Comparison of ENCODE assay signal across 8 cellular contexts in the genomic region with DNA sequence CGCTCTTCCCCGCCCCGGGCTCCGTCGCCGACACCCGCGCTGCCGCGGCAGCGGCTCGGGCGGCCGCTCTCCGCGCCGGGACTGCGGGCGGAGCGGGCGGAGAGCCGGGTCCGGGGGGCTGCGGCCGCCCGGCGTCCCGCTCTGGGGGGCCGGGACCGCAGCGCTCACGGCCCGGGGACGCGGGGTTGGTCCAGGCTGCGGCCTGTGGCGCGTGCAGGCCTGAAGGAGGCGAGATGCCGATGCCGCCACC. TPM values are rescaled to one million over a fixed set of nuclear protein-coding genes. Genes with fewer than 3 reads are reported as not detected.
DNase-seq lines count a peak whose midpoint lies in the region; ATAC-seq and TF ChIP-seq lines count a peak whose summit lies in the region.

No MANE protein-coding gene starts in this region.

- H3K36me3 ChIP-seq in BLaER1 (peaks cover 22% of the 10 kb centered on the region), MG63 (peaks cover 7% of the 10 kb centered on the region), neuron (ENCODE audit: insufficient read depth, low read length) (no peaks in the 10 kb centered on the region)

- H3K4me3 ChIP-seq in BLaER1 = peak overlapping the region; percentile 96
- peak overlapping the region; percentile 59 for H3K4me3 ChIP-seq in MG63
- H3K4me3 ChIP-seq in neuron (ENCODE audit: low read length) = peak overlapping the region; percentile 64

- no peak overlapping the region for H3K4me3 Mint-ChIP-seq in activated CD8-positive, alpha-beta T cell treated with anti-CD3 and anti-CD28 coated beads for 36 hours

- H2AFZ ChIP-seq in neuron (ENCODE audit: low read depth, low read length) = peak overlapping the region; percentile 92

- H3K9ac ChIP-seq in BLaER1 = peak overlapping the region; percentile 98

- H3K4me1 Mint-ChIP-seq in activated CD8-positive, alpha-beta T cell treated with anti-CD3 and anti-CD28 coated beads for 36 hours (ENCODE audit: low read depth) = peaks cover 59% of the 10 kb centered on the region

- H3K27ac ChIP-seq in BLaER1 = peak overlapping the region; percentile 100
- peak overlapping the region; percentile 71 for H3K27ac ChIP-seq in epithelial cell of prostate

- no peaks in the 10 kb centered on the region for H3K9me3 Mint-ChIP-seq in activated CD8-positive, alpha-beta T cell treated with anti-CD3 and anti-CD28 coated beads for 36 hours

- no peak for TF ChIP-seq CTCF in activated CD8-positive, alpha-beta T cell treated with anti-CD3 and anti-CD28 coated beads for 36 hours (IDR thresholded peaks at IDR 0.05)

- intact Hi-C loops in activated CD8-positive, alpha-beta T cell treated with anti-CD3 and anti-CD28 coated beads for 36 hours (cut with micrococcal nuclease) = no loop called here

- peaks cover 22% of the 10 kb centered on the region; the same call in 1 of the 2 replicates for H4K20me1 ChIP-seq in BLaER1

- no peaks in the 10 kb centered on the region for H3K27me3 Mint-ChIP-seq in activated CD8-positive, alpha-beta T cell treated with anti-CD3 and anti-CD28 coated beads for 36 hours

- H3K27me3 ChIP-seq in BLaER1 (no peaks in the 10 kb centered on the region), MG63 (no peaks in the 10 kb centered on the region), neuron (ENCODE audit: insufficient read depth, low read length) (no peaks in the 10 kb centered on the region)

- CTCF ChIA-PET in activated CD8-positive, alpha-beta T cell treated with anti-CD3 and anti-CD28 coated beads for 36 hours (lab: Charles Lee) = interaction anchor here (0.8 to 1.4 kb wide), 2 partner anchors 24 to 83 kb away, joined by 3 read pairs; no protein-coding TSS in a partner anchor

- H3K4me1 ChIP-seq in BLaER1 (peaks cover 57% of the 10 kb centered on the region), neuron (ENCODE audit: insufficient read depth, low read length) (peaks cover 17% of the 10 kb centered on the region)

- H3K9me3 ChIP-seq in BLaER1 (no peaks in the 10 kb centered on the region), MG63 (no peaks in the 10 kb centered on the region), neuron (ENCODE audit: low read length) (no peaks in the 10 kb centered on the region)

- POLR2A ChIA-PET in activated CD8-positive, alpha-beta T cell treated with anti-CD3 and anti-CD28 coated beads for 36 hours (lab: Charles Lee) = interaction anchor here (0.7 to 1.1 kb wide), 3 partner anchors 38 to 165 kb away, joined by 3 read pairs; partner anchors contain the start of gene HMGB2

- H3K36me3 Mint-ChIP-seq in activated CD8-positive, alpha-beta T cell treated with anti-CD3 and anti-CD28 coated beads for 36 hours (ENCODE audit: low read depth) = peaks cover 2% of the 10 kb centered on the region

- DNase-seq in MG63 (no peak), epithelial cell of prostate (ENCODE audit: low read depth, low spot score) (no peak), MV-4-11 (lab: John Stamatoyannopoulos, UW) (no peak)
- no peak for DNase-seq in activated CD4-positive, alpha-beta T cell treated with anti-CD3 and anti-CD28 coated beads, Interleukin-2, amount 50 U/mL, for 48 hours
- DNase-seq in activated CD8-positive, alpha-beta T cell treated with anti-CD3 and anti-CD28 coated beads for 36 hours = no peak

- no peak overlapping the region for H3K27ac Mint-ChIP-seq in activated CD8-positive, alpha-beta T cell treated with anti-CD3 and anti-CD28 coated beads for 36 hours

- no peak for ATAC-seq in activated CD8-positive, alpha-beta T cell treated with anti-CD3 and anti-CD28 coated beads for 36 hours
- no peak for ATAC-seq in HG03354 (IDR thresholded peaks at IDR 0.05; ENCODE audit: poor library complexity, severe bottlenecking, unreplicated experiment)

- H3K4me2 ChIP-seq in BLaER1 = peak overlapping the region; percentile 88

RNA-seq across cellular contexts. Expression of gene GALNT7, which starts 0.5 kb away (rescaled TPM):
- total RNA-seq in MG63 (2014; rRNA removed; shearing (Covaris generic); ENCODE audit: low replicate concordance) = 22.6 and 33.7 TPM in 2 replicates
- 10 to 100 TPM; 10.2 to 10.4 TPM for total RNA-seq in activated CD8-positive, alpha-beta T cell treated with anti-CD3 and anti-CD28 coated beads for 36 hours
